Comparison of ENCODE assay signal across 20 cellular contexts in the genomic region with DNA sequence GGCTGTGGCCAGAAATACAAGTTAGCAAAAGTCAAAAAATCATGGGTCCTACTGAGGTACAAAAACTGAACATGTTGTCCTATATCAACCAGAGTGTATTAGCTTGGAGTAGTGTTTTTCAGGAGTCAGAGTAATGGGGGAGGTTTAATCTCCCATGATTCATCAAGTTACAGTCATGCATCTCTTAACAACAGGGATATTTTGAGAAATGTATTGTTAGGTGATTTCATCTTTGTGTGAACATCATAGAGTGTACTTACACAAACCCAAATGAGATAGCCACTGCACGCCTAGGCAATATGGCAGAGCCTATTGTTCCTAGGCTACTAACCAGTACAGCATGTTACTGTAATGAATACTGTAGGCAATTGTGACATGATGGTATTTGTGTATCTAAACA. TPM values are rescaled to one million over a fixed set of nuclear protein-coding genes. Genes with fewer than 3 reads are reported as not detected.
DNase-seq lines count a peak whose midpoint lies in the region; TF ChIP-seq lines count a peak whose summit lies in the region.
"Had no signal": no experiment of that assay in that cellular context is flagged by ENCODE, and none has a peak within 500 bp of the region (broad histone marks: within the 10 kb centered on the region; RNA-seq: fewer than 3 reads in every experiment).

No MANE protein-coding gene starts in this region.

- H3K4me1 Mint-ChIP-seq in mesothelial cell of epicardium: peaks cover 14% of the 10 kb centered on the region
- H3K4me1 Mint-ChIP-seq: brain; CD14-positive monocyte; stimulated activated naive CD8-positive, alpha-beta T cell treated with anti-CD3 and anti-CD28 coated beads, Interleukin-15, amount 100 ng/mL, for 72 hours had no signal

- no peaks in the 10 kb centered on the region for H3K27me3 Mint-ChIP-seq in mesothelial cell of epicardium (ENCODE audit: low read depth)
- H3K27me3 Mint-ChIP-seq: stimulated activated naive CD8-positive, alpha-beta T cell treated with anti-CD3 and anti-CD28 coated beads, Interleukin-15, amount 100 ng/mL, for 72 hours had no signal

- H3K9me3 Mint-ChIP-seq in mesothelial cell of epicardium: peaks cover 3% of the 10 kb centered on the region
- H3K9me3 Mint-ChIP-seq: activated T-cell treated with anti-CD3 and anti-CD28 coated beads, Interleukin-2, amount 50 U/mL, for 24 hours; CD14-positive monocyte; natural killer cell treated with Interleukin-12 subunit alpha and Interleukin-12 subunit beta and Interleukin-15 and Interleukin-18, amount 100 ng/mL, for 72 hours; stimulated activated naive CD8-positive, alpha-beta T cell treated with anti-CD3 and anti-CD28 coated beads, Interleukin-15, amount 100 ng/mL, for 72 hours had no signal

- no peaks in the 10 kb centered on the region for H3K36me3 ChIP-seq in SJSA1
- H3K36me3 ChIP-seq: HAP-1, uterus had no signal

- H3K4me3 Mint-ChIP-seq in mesothelial cell of epicardium: no peak overlapping the region
- H3K4me3 Mint-ChIP-seq: activated T-cell treated with anti-CD3 and anti-CD28 coated beads, Interleukin-2, amount 50 U/mL, for 24 hours; brain; CD14-positive monocyte; natural killer cell treated with Interleukin-12 subunit alpha and Interleukin-12 subunit beta and Interleukin-15 and Interleukin-18, amount 100 ng/mL, for 72 hours; stimulated activated naive CD8-positive, alpha-beta T cell treated with anti-CD3 and anti-CD28 coated beads, Interleukin-15, amount 100 ng/mL, for 72 hours had no signal

- H3K27ac Mint-ChIP-seq in mesothelial cell of epicardium: peak overlapping the region; percentile 35
- H3K27ac Mint-ChIP-seq: activated T-cell treated with anti-CD3 and anti-CD28 coated beads, Interleukin-2, amount 50 U/mL, for 24 hours; brain; CD14-positive monocyte; natural killer cell treated with Interleukin-12 subunit alpha and Interleukin-12 subunit beta and Interleukin-15 and Interleukin-18, amount 100 ng/mL, for 72 hours; stimulated activated naive CD8-positive, alpha-beta T cell treated with anti-CD3 and anti-CD28 coated beads, Interleukin-15, amount 100 ng/mL, for 72 hours had no signal

- no peaks in the 10 kb centered on the region for H3K9me3 ChIP-seq in SJSA1 (replicated peaks)
- H3K9me3 ChIP-seq: HAP-1, SK-N-SH, uterus had no signal

- H3K36me3 Mint-ChIP-seq in mesothelial cell of epicardium: no peaks in the 10 kb centered on the region
- H3K36me3 Mint-ChIP-seq: brain; CD14-positive monocyte; natural killer cell treated with Interleukin-12 subunit alpha and Interleukin-12 subunit beta and Interleukin-15 and Interleukin-18, amount 100 ng/mL, for 72 hours had no signal

- DNase-seq in HCEC 1CT (peak; percentile 46), SJSA1 (ENCODE audit: low read depth in 1 of 2, low spot score in 2 of 2) (no peak), epithelial cell of prostate (ENCODE audit: low read depth, low spot score) (peak; percentile 44), mesothelial cell of epicardium (ENCODE audit: low spot score in 2 of 2, unreplicated experiment in 2 of 2) (no peak), OCI-M2 (lab: John Stamatoyannopoulos, UW; ENCODE audit: unreplicated experiment) (no peak), GOT3 (lab: John Stamatoyannopoulos, UW) (no peak), Kasumi-1 (lab: John Stamatoyannopoulos, UW) (no peak)
- DNase-seq: activated T-cell treated with anti-CD3 and anti-CD28 coated beads, Interleukin-2, amount 50 U/mL, for 24 hours; Calu3; effector memory CD4-positive, alpha-beta T cell; NCI-H1436; NCI-H2107; SK-N-SH; stimulated activated naive CD8-positive, alpha-beta T cell treated with anti-CD3 and anti-CD28 coated beads, Interleukin-15, amount 100 ng/mL, for 72 hours; T-helper 2 cell; uterus had no signal

- no peak for TF ChIP-seq CTCF in mesothelial cell of epicardium (IDR thresholded peaks at IDR 0.05; ENCODE audit: unreplicated experiment)

- no peaks in the 10 kb centered on the region for H3K27me3 ChIP-seq in SJSA1 (replicated peaks)
- H3K27me3 ChIP-seq: uterus had no signal

- H3K27ac ChIP-seq in SJSA1 (peak overlapping the region; percentile 25; the same call in 1 of the 2 replicates), epithelial cell of prostate (no peak overlapping the region)
- H3K27ac ChIP-seq: uterus had no signal

- no peak overlapping the region for H3K4me3 ChIP-seq in SJSA1
- H3K4me3 ChIP-seq: HAP-1, uterus had no signal

- H3K4me1 ChIP-seq in SJSA1 (replicated peaks): peaks cover 25% of the 10 kb centered on the region
- H3K4me1 ChIP-seq: HAP-1, uterus had no signal

RNA-seq across cellular contexts. Expression of gene TES, which starts 14.9 kb away (rescaled TPM):
- 143 and 162 TPM in 2 replicates for total RNA-seq in SJSA1 (2014; rRNA removed; shearing (Covaris generic))
- total RNA-seq in mesothelial cell of epicardium: 131 to 146 TPM (median 137 TPM) in 3 replicates

Comparison
In these comparisons a context has a peak if more than half of its experiments do, and no peak if none do; other contexts are left out.
1. DNase-seq: peak in HCEC 1CT (single experiment) and epithelial cell of prostate (single experiment); none in SJSA1 (0 of 2), mesothelial cell of epicardium (0 of 2), OCI-M2 (single experiment), GOT3 (single experiment) and Kasumi-1 (0 of 2).